ENCODE assay signal across 25 cellular contexts in the genomic region with DNA sequence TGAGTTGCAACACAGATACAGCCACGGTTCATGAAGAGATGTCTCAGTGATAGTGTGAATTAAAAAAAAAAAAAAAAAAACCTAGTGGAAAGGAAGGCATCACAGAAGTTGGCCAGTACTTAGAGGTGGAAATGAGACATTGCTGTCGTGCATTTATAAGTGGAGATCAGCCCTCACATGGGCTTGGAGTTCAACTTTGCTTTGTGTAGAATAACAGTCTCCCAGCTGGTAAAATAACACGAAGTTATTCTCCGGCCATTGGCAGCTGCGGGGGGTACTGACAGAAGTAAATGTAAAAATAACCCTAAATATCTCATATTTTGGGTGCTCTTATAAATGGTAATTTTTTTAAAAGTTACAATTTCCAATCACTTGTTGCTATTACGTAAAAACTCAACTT.
"Had no signal": no experiment of that assay in that cellular context is flagged by ENCODE, and none has a peak within 500 bp of the region (broad histone marks: within the 10 kb centered on the region; RNA-seq: fewer than 3 reads in every experiment).

No MANE protein-coding gene starts in this region.

- H3K36me3 Mint-ChIP-seq: mesothelial cell of epicardium; naive B cell; natural killer cell; stimulated activated memory B cell treated with anti-CD40 and anti-IgM and Interleukin-4, amounts not matched to agents 10 μg/mL and 1 μg/mL and 100 μg/mL, for 72 hours; type B pancreatic cell had no signal

- H3K4me1 Mint-ChIP-seq: natural killer cell; stimulated activated memory B cell treated with anti-CD40 and anti-IgM and Interleukin-4, amounts not matched to agents 10 μg/mL and 1 μg/mL and 100 μg/mL, for 72 hours had no signal

- H3K9me3 Mint-ChIP-seq: mesothelial cell of epicardium; naive B cell; natural killer cell; stimulated activated memory B cell treated with anti-CD40 and anti-IgM and Interleukin-4, amounts not matched to agents 10 μg/mL and 1 μg/mL and 100 μg/mL, for 72 hours; stimulated activated naive CD8-positive, alpha-beta T cell treated with anti-CD3 and anti-CD28 coated beads, Interleukin-15, amount 100 ng/mL, for 72 hours; type B pancreatic cell had no signal

- H3K4me3 Mint-ChIP-seq: mesothelial cell of epicardium; naive B cell; natural killer cell; stimulated activated memory B cell treated with anti-CD40 and anti-IgM and Interleukin-4, amounts not matched to agents 10 μg/mL and 1 μg/mL and 100 μg/mL, for 72 hours; stimulated activated naive CD8-positive, alpha-beta T cell treated with anti-CD3 and anti-CD28 coated beads, Interleukin-15, amount 100 ng/mL, for 72 hours; type B pancreatic cell had no signal

- H3K27ac Mint-ChIP-seq: mesothelial cell of epicardium; naive B cell; natural killer cell; stimulated activated memory B cell treated with anti-CD40 and anti-IgM and Interleukin-4, amounts not matched to agents 10 μg/mL and 1 μg/mL and 100 μg/mL, for 72 hours; stimulated activated naive CD8-positive, alpha-beta T cell treated with anti-CD3 and anti-CD28 coated beads, Interleukin-15, amount 100 ng/mL, for 72 hours; type B pancreatic cell had no signal

- H3K4me3 ChIP-seq: left ventricle myocardium inferior, lung, pancreas, prostate gland, sigmoid colon, tibial nerve, uterus had no signal

- DNase-seq: islet precursor cell; left ventricle myocardium inferior; mesendoderm; naive B cell; natural killer cell; nucleus accumbens; pancreas; retina; right cardiac atrium; sigmoid colon; small intestine; stimulated activated CD4-positive, alpha-beta T cell treated with anti-CD3 and anti-CD28 coated beads, Interleukin-1b, Interleukin-23, amount 100 ng/mL, for 48 hours; stimulated activated CD4-positive, alpha-beta T cell treated with anti-CD3 and anti-CD28 coated beads, Interleukin-2, amount 100 ng/mL, for 48 hours; stimulated activated CD4-positive, alpha-beta T cell treated with anti-CD3 and anti-CD28 coated beads, Interleukin-4, amount 100 ng/mL, for 4 hours; stimulated activated CD8-positive, alpha-beta memory T cell treated with anti-CD3 and anti-CD28 coated beads, Interleukin-4, amount 100 ng/mL, for 48 hours; stimulated activated naive CD4-positive, alpha-beta T cell treated with Interleukin-2 at 50 U/mL for 16 hours; stimulated activated naive CD8-positive, alpha-beta T cell treated with anti-CD3 and anti-CD28 coated beads, Interleukin-15, amount 100 ng/mL, for 72 hours; substantia nigra; uterus had no signal

- ATAC-seq: natural killer cell; pancreas; right cardiac atrium; stimulated activated memory B cell treated with anti-CD40 and anti-IgM and Interleukin-4, amounts not matched to agents 10 μg/mL and 1 μg/mL and 100 μg/mL, for 72 hours; stimulated activated naive CD8-positive, alpha-beta T cell treated with anti-CD3 and anti-CD28 coated beads, Interleukin-15, amount 100 ng/mL, for 72 hours had no signal
